Comparison of ENCODE assay signal across 8 cellular contexts in the genomic region with DNA sequence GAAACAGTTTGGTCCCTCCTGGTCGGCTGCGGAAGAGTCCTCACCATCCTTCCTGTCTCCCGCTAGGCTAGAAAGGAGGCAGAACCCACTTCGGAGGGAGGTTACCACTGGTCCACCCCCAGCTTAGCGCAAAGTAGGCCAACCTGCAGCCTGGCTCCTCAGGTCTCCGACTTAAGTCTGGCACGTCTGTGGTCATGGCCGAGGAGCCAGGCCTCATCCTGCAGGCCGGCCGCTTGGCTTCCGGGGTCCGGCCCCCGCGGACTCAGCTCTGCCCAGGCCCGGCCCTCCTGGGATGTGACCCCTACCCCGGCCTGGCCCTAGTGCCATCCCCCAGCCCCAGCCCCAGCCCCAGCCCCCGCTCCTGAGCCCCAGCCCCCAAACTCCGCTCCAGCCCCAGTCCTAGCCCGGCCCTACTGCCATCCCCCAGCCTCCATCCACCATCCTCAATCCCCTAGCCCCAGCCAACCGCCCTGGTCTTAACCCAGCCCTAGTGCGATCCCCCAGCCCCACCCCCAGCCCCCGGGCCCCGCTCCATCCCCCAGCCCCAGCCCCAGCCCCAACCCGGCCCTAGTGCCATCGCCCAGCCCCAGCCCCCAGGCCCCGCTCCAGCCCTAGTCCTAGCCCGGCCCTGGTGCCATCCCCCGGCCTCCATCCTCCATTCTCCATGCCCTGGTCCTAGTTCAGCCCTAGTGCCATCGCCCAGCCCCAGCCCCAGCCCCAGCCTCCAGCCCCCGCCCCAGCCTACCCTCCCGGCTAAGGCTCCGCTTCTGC. TPM values are rescaled to one million over a fixed set of nuclear protein-coding genes. Genes with fewer than 3 reads are reported as not detected.
DNase-seq lines count a peak whose midpoint lies in the region; ATAC-seq, FAIRE-seq and TF ChIP-seq lines count a peak whose summit lies in the region.

No MANE protein-coding gene starts in this region.

- peaks cover 41% of the 10 kb centered on the region for H3K36me3 Mint-ChIP-seq in activated CD4-positive, alpha-beta T cell treated with anti-CD3 and anti-CD28 coated beads, Interleukin-2, amount 10 ng/mL, durations not matched to agents 24 days and 14 days (ENCODE audit: low read depth)

- FAIRE-seq in D721Med (lab: Jason Lieb, UNC): no peak

- no peak for TF ChIP-seq CTCF in gastrocnemius medialis (IDR thresholded peaks at IDR 0.05 in 4 of 5, conservative IDR thresholded peaks at IDR 0.05 in 1 of 5)
- TF ChIP-seq CTCF in D721Med (IDR thresholded peaks at IDR 0.05; ENCODE audit: insufficient read depth, missing control alignments): no peak

- H3K4me1 ChIP-seq in adipocyte (ENCODE audit: control insufficient read depth, insufficient read depth, low read length) (peaks cover 6% of the 10 kb centered on the region), gastrocnemius medialis (peaks cover 0 to 8% of the 10 kb centered on the region in 2 donors)

- H3K27ac ChIP-seq in KOPT-K1 (ENCODE audit: low read depth, low read length, poor library complexity, severe bottlenecking) (peak overlapping the region; percentile 85), gastrocnemius medialis (peak overlapping the region; percentile 68 to 86 (median 78))

- H3K4me3 ChIP-seq in adipocyte (ENCODE audit: low read length): peak overlapping the region; percentile 88
- peak overlapping the region; percentile 75 to 88 (median 78) for H3K4me3 ChIP-seq in gastrocnemius medialis

- in situ Hi-C loops in gastrocnemius medialis (cut with MboI; ENCODE audit: low sequenced_read_pairs in 4 of 4): no loop called here

- no peak for TF ChIP-seq POLR2A in gastrocnemius medialis (IDR thresholded peaks at IDR 0.05)

- H3K9ac ChIP-seq in adipocyte (ENCODE audit: low read length): peak overlapping the region; percentile 90

- H3K36me3 ChIP-seq in KOPT-K1 (ENCODE audit: insufficient read depth, low read length): peaks cover 64% of the 10 kb centered on the region
- H3K36me3 ChIP-seq in adipocyte (ENCODE audit: control insufficient read depth, insufficient read depth, low read length, severe bottlenecking): peaks cover 54% of the 10 kb centered on the region
- peaks cover 0 to 46% of the 10 kb centered on the region in 2 donors for H3K36me3 ChIP-seq in gastrocnemius medialis

- no peak for ATAC-seq in gastrocnemius medialis

- H3K27ac Mint-ChIP-seq in activated CD4-positive, alpha-beta T cell treated with anti-CD3 and anti-CD28 coated beads, Interleukin-2, amount 10 ng/mL, durations not matched to agents 24 days and 14 days: peak overlapping the region; percentile 82

- intact Hi-C loops in activated CD4-positive, alpha-beta T cell treated with anti-CD3 and anti-CD28 coated beads, Interleukin-2, amount 10 ng/mL, durations not matched to agents 24 days and 14 days (cut with micrococcal nuclease): loop anchor here (5.0 kb wide), 1 partner anchor 64 kb away; no protein-coding TSS in a partner anchor
- intact Hi-C loops in gastrocnemius medialis (cut with DNase I; ENCODE audit: low total_unique reads): loop anchor here (1.0 kb wide), 1 partner anchor 20 kb away; a partner anchor contains a TSS

- H3K9me3 ChIP-seq in KOPT-K1 (ENCODE audit: insufficient read depth, low read length, poor library complexity, severe bottlenecking) (no peaks in the 10 kb centered on the region), adipocyte (ENCODE audit: control insufficient read depth, low read length) (no peaks in the 10 kb centered on the region), gastrocnemius medialis (no peaks in the 10 kb centered on the region)

- H3K9me3 Mint-ChIP-seq in activated CD4-positive, alpha-beta T cell treated with anti-CD3 and anti-CD28 coated beads, Interleukin-2, amount 10 ng/mL, durations not matched to agents 24 days and 14 days: no peaks in the 10 kb centered on the region

- H3K4me3 Mint-ChIP-seq in activated CD4-positive, alpha-beta T cell treated with anti-CD3 and anti-CD28 coated beads, Interleukin-2, amount 10 ng/mL, durations not matched to agents 24 days and 14 days: peak overlapping the region; percentile 89

- H3K4me1 Mint-ChIP-seq in activated CD4-positive, alpha-beta T cell treated with anti-CD3 and anti-CD28 coated beads, Interleukin-2, amount 10 ng/mL, durations not matched to agents 24 days and 14 days: peaks cover 15% of the 10 kb centered on the region

- DNase-seq in activated CD4-positive, alpha-beta T cell treated with anti-CD3 and anti-CD28 coated beads, Interleukin-2, amount 10 ng/mL, durations not matched to agents 24 days and 14 days: peak; percentile 77
- no peak for DNase-seq in activated CD4-positive, alpha-beta T cell treated with anti-CD3 and anti-CD28 coated beads, Interleukin-2, amount 50 U/mL, for 4 hours
- DNase-seq in adipocyte (ENCODE audit: low read depth) (peak; percentile 50), hepatic stellate cell (ENCODE audit: low spot score) (peak; percentile 38), gastrocnemius medialis (no peak), D721Med (ENCODE audit: insufficient read length, low spot score) (no peak), NOMO-1 treated with DMSO at 0.1 percent for 48 hours (lab: John Stamatoyannopoulos, UW; ENCODE audit: unreplicated experiment) (no peak)

- H3K27me3 ChIP-seq in adipocyte (replicated peaks; ENCODE audit: control insufficient read depth, insufficient read depth, low read length) (no peaks in the 10 kb centered on the region), gastrocnemius medialis (no peaks in the 10 kb centered on the region)

- no peaks in the 10 kb centered on the region for H3K27me3 Mint-ChIP-seq in activated CD4-positive, alpha-beta T cell treated with anti-CD3 and anti-CD28 coated beads, Interleukin-2, amount 10 ng/mL, durations not matched to agents 24 days and 14 days

RNA-seq across cellular contexts. Expression of a gene that starts 0.6 kb away (rescaled TPM):
- total RNA-seq in activated CD4-positive, alpha-beta T cell treated with anti-CD3 and anti-CD28 coated beads, Interleukin-2, amount 10 ng/mL, durations not matched to agents 24 days and 14 days: 55.1 and 60.5 TPM in 2 replicates
- 10 to 100 TPM; 18.1 to 31.9 (median 24.9) TPM for total RNA-seq in gastrocnemius medialis

RNA-seq across cellular contexts. Expression of a gene that starts 11.7 kb away (rescaled TPM):
- 59.9 and 60.9 TPM in 2 replicates for total RNA-seq in activated CD4-positive, alpha-beta T cell treated with anti-CD3 and anti-CD28 coated beads, Interleukin-2, amount 10 ng/mL, durations not matched to agents 24 days and 14 days
- 100 to 1,000 TPM in 1 of 4 donors, 10 to 100 TPM in 3; 82.3 to 108 (median 83.9) TPM for total RNA-seq in gastrocnemius medialis

RNA-seq across cellular contexts. Expression of a gene that starts 11.9 kb away (rescaled TPM):
- total RNA-seq in activated CD4-positive, alpha-beta T cell treated with anti-CD3 and anti-CD28 coated beads, Interleukin-2, amount 10 ng/mL, durations not matched to agents 24 days and 14 days: 44.3 and 47.2 TPM in 2 replicates
- 10 to 100 TPM; 13.4 to 25.4 (median 18.6) TPM for total RNA-seq in gastrocnemius medialis

RNA-seq across cellular contexts. Expression of a gene that starts 20.4 kb away (rescaled TPM):
- 22.7 and 24.1 TPM in 2 replicates for total RNA-seq in activated CD4-positive, alpha-beta T cell treated with anti-CD3 and anti-CD28 coated beads, Interleukin-2, amount 10 ng/mL, durations not matched to agents 24 days and 14 days
- 10 to 100 TPM; 15.9 to 22.6 (median 21.2) TPM for total RNA-seq in gastrocnemius medialis

Comparison
In these comparisons a context has a peak if more than half of its experiments do, and no peak if none do; other contexts are left out.
1. DNase-seq: peak in activated CD4-positive, alpha-beta T cell treated with anti-CD3 and anti-CD28 coated beads, Interleukin-2, amount 10 ng/mL, durations not matched to agents 24 days and 14 days (single experiment), adipocyte (single experiment) and hepatic stellate cell (single experiment); none in activated CD4-positive, alpha-beta T cell treated with anti-CD3 and anti-CD28 coated beads, Interleukin-2, amount 50 U/mL, for 4 hours (0 of 2), gastrocnemius medialis (0 of 2), D721Med (single experiment) and NOMO-1 treated with DMSO at 0.1 percent for 48 hours (single experiment).